Comparison of ENCODE assay signal across 10 cellular contexts in genomic region chr19:54943772-54944361, GRCh38. TPM values are rescaled to one million over a fixed set of nuclear protein-coding genes. Genes with fewer than 3 reads are reported as not detected.
DNase-seq lines count a peak whose midpoint lies in the region; ATAC-seq, FAIRE-seq and TF ChIP-seq lines count a peak whose summit lies in the region.
"Not testable (repeated sequence)": the region's sequence is repeated elsewhere in the genome, so short reads cannot be mapped to it uniquely, and the experiment has no call there.
"Had no signal": no experiment of that assay in that cellular context is flagged by ENCODE, and none has a peak within 500 bp of the region (broad histone marks: within the 10 kb centered on the region; RNA-seq: fewer than 3 reads in every experiment).

No MANE protein-coding gene starts in this region.

- POLR2A ChIA-PET in PC-3 (lab: Charles Lee; ENCODE audit: unreplicated experiment) = not testable (repeated sequence)

- H3K4me3 ChIP-seq in PC-3 (ENCODE audit: low read length); mammary epithelial cell (replicated peaks in 1 of 3; ENCODE audit: insufficient read depth in 1 of 3, low read depth in 2 of 3, low read length in 3 of 3); neural progenitor cell: not testable (repeated sequence)

- H3K4me2 ChIP-seq in PC-3 (ENCODE audit: low read length); mammary epithelial cell (ENCODE audit: insufficient read depth, low read depth, low read length); neural progenitor cell: not testable (repeated sequence)

- TF ChIP-seq CTCF in PC-3 (conservative IDR thresholded peaks at IDR 0.05; ENCODE audit: low read depth, low read length); mammary epithelial cell (conservative IDR thresholded peaks at IDR 0.05 in 1 of 2, IDR thresholded peaks at IDR 0.05 in 1 of 2; ENCODE audit: extremely low read depth in 1 of 2, insufficient read depth in 1 of 2, low read depth in 1 of 2, low read length in 2 of 2); neural progenitor cell (IDR thresholded peaks at IDR 0.05): not testable (repeated sequence)

- not testable (repeated sequence) for H3K36me3 ChIP-seq in PC-3 (ENCODE audit: low read depth, low read length); mammary epithelial cell (ENCODE audit: insufficient read depth, low read length); neural progenitor cell

- H2AFZ ChIP-seq in PC-3 (ENCODE audit: low read length); mammary epithelial cell (ENCODE audit: low read depth, low read length): not testable (repeated sequence)
- H2AFZ ChIP-seq in neural progenitor cell (replicated peaks) = peak overlapping the region; percentile 9

- intact Hi-C loops in PC-3 (cut with micrococcal nuclease); mammary epithelial cell (cut with micrococcal nuclease): not testable (repeated sequence)

- H4K20me1 ChIP-seq in PC-3 (ENCODE audit: low read length); mammary epithelial cell (ENCODE audit: insufficient read depth, low read length); neural progenitor cell (ENCODE audit: low read depth): not testable (repeated sequence)

- not testable (repeated sequence) for H3K9ac ChIP-seq in PC-3 (ENCODE audit: low read length); mammary epithelial cell (ENCODE audit: insufficient read depth, low read length); neural progenitor cell

- dilution Hi-C loops in mammary epithelial cell (cut with HindIII; ENCODE audit: low sequenced_read_pairs) = not testable (repeated sequence)

- H3K27me3 Mint-ChIP-seq in neural progenitor cell (ENCODE audit: insufficient read depth, low read depth) = not testable (repeated sequence)

- DNase-seq in ELF-1 (ENCODE audit: low read depth, low spot score) (peak; percentile 75), M059J (ENCODE audit: low read depth) (peak; percentile 68), PC-3 (peak; percentile 55), mammary epithelial cell (peak; percentile 37), inferior parietal cortex (ENCODE audit: extremely low spot score) (peak; percentile 1)
- not testable (repeated sequence) for DNase-seq in neural progenitor cell (ENCODE audit: low spot score); urothelium cell line (ENCODE audit: low spot score)

- not testable (repeated sequence) for H3K79me2 ChIP-seq in PC-3 (ENCODE audit: low read length); mammary epithelial cell (ENCODE audit: insufficient read depth, low read length); neural progenitor cell (ENCODE audit: low read depth)

- not testable (repeated sequence) for H3K36me3 Mint-ChIP-seq in neural progenitor cell

- CTCF ChIA-PET in PC-3 (lab: Charles Lee); mammary epithelial cell (lab: Charles Lee; ENCODE audit: low non-redundant PET): not testable (repeated sequence)

- WGBS in mammary epithelial cell (ENCODE audit: low coverage, missing lambda C conversion rate) = 25% methylated on average over 7 of the region's 11 CpGs

- H3K4me1 Mint-ChIP-seq in neural progenitor cell = not testable (repeated sequence)

- H3K27ac ChIP-seq in PC-3 (ENCODE audit: low read length); mammary epithelial cell (ENCODE audit: insufficient read depth, low read depth, low read length); neural progenitor cell: not testable (repeated sequence)

- H3K4me3 Mint-ChIP-seq in neural progenitor cell = not testable (repeated sequence)

- not testable (repeated sequence) for H3K9me3 ChIP-seq in PC-3 (ENCODE audit: low read length); neural progenitor cell (ENCODE audit: low read depth)
- peaks cover 20% of the 10 kb centered on the region for H3K9me3 ChIP-seq in mammary epithelial cell (replicated peaks; ENCODE audit: insufficient read depth, low read length)

- H3K27ac Mint-ChIP-seq in neural progenitor cell = not testable (repeated sequence)

- H3K9me3 Mint-ChIP-seq in neural progenitor cell = not testable (repeated sequence)

- not testable (repeated sequence) for ATAC-seq in PC-3

- not testable (repeated sequence) for H3K4me1 ChIP-seq in PC-3 (ENCODE audit: insufficient read depth, low read length); mammary epithelial cell (ENCODE audit: insufficient read depth, low read length); neural progenitor cell

- not testable (repeated sequence) for H3F3A ChIP-seq in PC-3 (ENCODE audit: low read length, unreplicated experiment); neural progenitor cell (ENCODE audit: low read depth)

- peaks cover 40% of the 10 kb centered on the region for H3K27me3 ChIP-seq in PC-3 (ENCODE audit: low read length)
- H3K27me3 ChIP-seq in mammary epithelial cell (ENCODE audit: insufficient read depth, low read length); neural progenitor cell: not testable (repeated sequence)

- not testable (repeated sequence) for BruUV-seq in PC-3 (replicated peaks; lab: Mats Ljungman, UMichigan); mammary epithelial cell (replicated peaks; lab: Mats Ljungman, UMichigan)

- H3K9me2 ChIP-seq in PC-3 (replicated peaks; ENCODE audit: low read length) = not testable (repeated sequence)

- peak; percentile 23 for FAIRE-seq in urothelium cell line (lab: Jason Lieb, UNC)

- in situ Hi-C loops in mammary epithelial cell (cut with MboI; ENCODE audit: low sequenced_read_pairs in 2 of 2) = not testable (repeated sequence)

RNA-seq across cellular contexts. Expression of gene NLRP7, which starts 3.5 kb away (rescaled TPM):
- total RNA-seq in M059J (2014; rRNA removed; shearing (Covaris generic)) = not detected in 2 replicates
- total RNA-seq in PC-3 (2014; rRNA removed) = not detected in 2 replicates
- not detected for total RNA-seq in mammary epithelial cell
- not detected for polyA plus RNA-seq in mammary epithelial cell
- not detected for polyA minus RNA-seq in mammary epithelial cell
- total RNA-seq in neural progenitor cell (ENCODE audit: low replicate concordance) = 0.09 TPM in 1 of 2 replicates, not detected in the other
- total RNA-seq: CD4-positive, alpha-beta memory T cell had no signal
- polyA plus RNA-seq: A549; AG04450; CD4-positive, alpha-beta memory T cell had no signal

RNA-seq across cellular contexts. Expression of gene NLRP2, which starts 22.3 kb away (rescaled TPM):
- total RNA-seq in M059J (2014; rRNA removed; shearing (Covaris generic)) = not detected in 2 replicates
- total RNA-seq in PC-3 (2014; rRNA removed) (not detected in 2 replicates), mammary epithelial cell (10 to 100 TPM; 19.3 to 43.0 TPM), neural progenitor cell (ENCODE audit: low replicate concordance) (75.5 and 115 TPM in 2 replicates)
- not detected for polyA plus RNA-seq in mammary epithelial cell
- not detected for polyA minus RNA-seq in mammary epithelial cell

RNA-seq across cellular contexts. Expression of gene NCR1, which starts 37.9 kb away (rescaled TPM):
- total RNA-seq in M059J (2014; rRNA removed; shearing (Covaris generic)) = not detected in 2 replicates
- total RNA-seq in PC-3 (2014; rRNA removed) (not detected in 2 replicates), mammary epithelial cell (not detected), neural progenitor cell (ENCODE audit: low replicate concordance) (not detected in 2 replicates)
- polyA plus RNA-seq in mammary epithelial cell = not detected
- not detected for polyA minus RNA-seq in mammary epithelial cell
- total RNA-seq: CD4-positive, alpha-beta memory T cell had no signal
- polyA plus RNA-seq: A549; AG04450; CD4-positive, alpha-beta memory T cell had no signal

Comparison
In these comparisons a context has a peak if more than half of its experiments do, and no peak if none do; other contexts are left out.
1. RNA of gene NLRP2, which starts 22.3 kb away (total RNA-seq): 75.5 to 115 TPM in neural progenitor cell and 19.3 to 43.0 TPM in mammary epithelial cell; not detected in M059J and not detected in PC-3; every median in the first group is over 10 times any median in the second.